Comparison of ENCODE assay signal across 11 cellular contexts in genomic region chr5:108769352-108769751, GRCh38. TPM values are rescaled to one million over a fixed set of nuclear protein-coding genes. Genes with fewer than 3 reads are reported as not detected.
DNase-seq lines count a peak whose midpoint lies in the region; ATAC-seq and TF ChIP-seq lines count a peak whose summit lies in the region.
"Had no signal": no experiment of that assay in that cellular context is flagged by ENCODE, and none has a peak within 500 bp of the region (broad histone marks: within the 10 kb centered on the region; RNA-seq: fewer than 3 reads in every experiment).

No MANE protein-coding gene starts in this region.

- H3K9me3 Mint-ChIP-seq in WTC11 = peaks cover 12% of the 10 kb centered on the region

- POLR2A ChIA-PET in WTC11 (lab: Charles Lee) = no interaction called here

- H2AFZ ChIP-seq in ACC112 (ENCODE audit: low read length, unreplicated experiment) = no peak overlapping the region

- ATAC-seq in GM19351 (IDR thresholded peaks at IDR 0.05; ENCODE audit: unreplicated experiment) (peak; percentile 75), HG02870 (IDR thresholded peaks at IDR 0.05; ENCODE audit: unreplicated experiment) (peak; percentile 57), WTC11 (no peak), GM21576 (IDR thresholded peaks at IDR 0.05; ENCODE audit: unreplicated experiment) (no peak), sciatic nerve (no peak)

- no peaks in the 10 kb centered on the region for H3K27me3 ChIP-seq in ACC112 (ENCODE audit: insufficient read depth, low read length)
- H3K27me3 ChIP-seq: colonic mucosa, tibial nerve had no signal

- intact Hi-C loops in sciatic nerve (cut with DNase I) = no loop called here

- no peaks in the 10 kb centered on the region for H3K27me3 Mint-ChIP-seq in WTC11 (ENCODE audit: low read depth)

- no peak for TF ChIP-seq CTCF in WTC11 (IDR thresholded peaks at IDR 0.05)

- H3K4me3 Mint-ChIP-seq in WTC11 = no peak overlapping the region

- H3K36me3 ChIP-seq in ACC112 (ENCODE audit: insufficient read depth, low read length) = peaks cover 8% of the 10 kb centered on the region; the same call in 1 of the 2 replicates
- H3K36me3 ChIP-seq: colonic mucosa had no signal

- H3K79me2 ChIP-seq in ACC112 (ENCODE audit: control insufficient read depth, insufficient read depth, low read length, unreplicated experiment) = peaks cover 23% of the 10 kb centered on the region

- peak overlapping the region; percentile 61 for H3K4me3 ChIP-seq in ACC112 (ENCODE audit: low read depth, low read length)
- H3K4me3 ChIP-seq: colonic mucosa, tibial nerve had no signal

- peaks cover 12% of the 10 kb centered on the region for H3K36me3 Mint-ChIP-seq in WTC11

- CTCF ChIA-PET in WTC11 (lab: Charles Lee) = no interaction called here

- H3K27ac Mint-ChIP-seq in WTC11 = peak overlapping the region; percentile 4; the same call in 1 of the 2 replicates

- H3K4me1 Mint-ChIP-seq in WTC11 = peaks cover 4% of the 10 kb centered on the region

- DNase-seq in WTC11 (ENCODE audit: low spot score) = no peak
- DNase-seq in sciatic nerve (ENCODE audit: low spot score) = no peak
- no peak for DNase-seq in NCI-H82 (lab: John Stamatoyannopoulos, UW)
- DNase-seq in globus pallidus (ENCODE audit: low spot score) = no peak
- DNase-seq: colonic mucosa, NCI-H187 had no signal

- H3K4me1 ChIP-seq in ACC112 (ENCODE audit: control insufficient read depth, insufficient read depth, low read length, unreplicated experiment) = peaks cover 14% of the 10 kb centered on the region
- H3K4me1 ChIP-seq: colonic mucosa had no signal

- H3K27ac ChIP-seq in ACC112 (ENCODE audit: low read depth, low read length) = no peak overlapping the region
- H3K27ac ChIP-seq: colonic mucosa, tibial nerve had no signal

TF ChIP-seq in WTC11, 78 proteins besides CTCF, POLR2A, EP300 and RAD21:
- TF ChIP-seq STAT6 (CRISPR knock-in tag; conservative IDR thresholded peaks at IDR 0.05; ENCODE audit: low read depth) (no peak), RELA (CRISPR knock-in tag; IDR thresholded peaks at IDR 0.05; ENCODE audit: borderline replicate concordance) (no peak), GRHL2 (CRISPR knock-in tag; IDR thresholded peaks at IDR 0.05; ENCODE audit: insufficient replicate concordance, severe bottlenecking) (no peak), ESRRA (CRISPR knock-in tag; IDR thresholded peaks at IDR 0.05; ENCODE audit: borderline replicate concordance) (no peak), FOXJ3 (CRISPR knock-in tag; IDR thresholded peaks at IDR 0.05; ENCODE audit: borderline replicate concordance) (no peak), CREM (CRISPR knock-in tag; IDR thresholded peaks at IDR 0.05) (no peak)

RNA-seq across cellular contexts. Expression of gene FER, which starts 21.7 kb away (rescaled TPM):
- total RNA-seq in WTC11 (2021) (13.6 to 16.2 TPM (median 13.8 TPM) in 3 replicates), sciatic nerve (99.2 TPM)

Comparison
In these comparisons a context has a peak if more than half of its experiments do, and no peak if none do; other contexts are left out.
1. ATAC-seq: peak in GM19351 (single experiment) and HG02870 (single experiment); none in WTC11 (single experiment), GM21576 (single experiment) and sciatic nerve (single experiment).